Comparison of ENCODE assay signal across 1 cellular context in genomic region chr11:48096588-48097525, GRCh38.
A peak's percentile ranks its signal among the peaks of the same experiment; 100 is the strongest.
TF ChIP-seq lines count a peak whose summit lies in the region.

No MANE protein-coding gene starts in this region.

TF ChIP-seq in H1, 55 proteins besides CTCF, POLR2A, EP300 and RAD21 (continued from another document):
- TF ChIP-seq JUND (IDR thresholded peaks at IDR 0.05; ENCODE audit: low read length) (peak; percentile 81), KDM1A (IDR thresholded peaks at IDR 0.05; ENCODE audit: borderline replicate concordance, low read length) (no peak), CHD2 (IDR thresholded peaks at IDR 0.05; ENCODE audit: low read length) (no peak), TAF7 (optimal IDR thresholded peaks at IDR 0.05; ENCODE audit: borderline replicate concordance, low read depth, low read length) (no peak), TEAD4 (IDR thresholded peaks at IDR 0.05; ENCODE audit: low read depth, low read length) (peak; percentile 85), SP1 (IDR thresholded peaks at IDR 0.05; ENCODE audit: low read depth, low read length) (no peak), CREB1 (IDR thresholded peaks at IDR 0.05) (no peak)
